Comparison of ENCODE assay signal across 19 cellular contexts in genomic region chr15:72690938-72691337, GRCh38. TPM values are rescaled to one million over a fixed set of nuclear protein-coding genes. Genes with fewer than 3 reads are reported as not detected.
DNase-seq lines count a peak whose midpoint lies in the region; ATAC-seq and TF ChIP-seq lines count a peak whose summit lies in the region.
"Had no signal": no experiment of that assay in that cellular context is flagged by ENCODE, and none has a peak within 500 bp of the region (broad histone marks: within the 10 kb centered on the region; RNA-seq: fewer than 3 reads in every experiment).

No MANE protein-coding gene starts in this region.

- CTCF ChIA-PET in Panc1 (lab: Charles Lee), result no interaction called here

- H3K36me3 ChIP-seq in Panc1 (ENCODE audit: control insufficient read depth, insufficient read depth, low read length) (no peaks in the 10 kb centered on the region; the same call in 1 of the 2 replicates), thyroid gland (no peaks in the 10 kb centered on the region), breast epithelium (no peaks in the 10 kb centered on the region)
- H3K36me3 ChIP-seq: HAP-1 had no signal

- BruUV-seq in Panc1 (replicated peaks; lab: Mats Ljungman, UMichigan), result TSS peak; percentile 13

- H3K4me1 ChIP-seq in Panc1 (ENCODE audit: control insufficient read depth, insufficient read depth, low read length), result no peaks in the 10 kb centered on the region; the same call in 1 of the 2 replicates
- H3K4me1 ChIP-seq in thyroid gland, result peaks cover 6 to 9% of the 10 kb centered on the region in 2 donors
- no peaks in the 10 kb centered on the region for H3K4me1 ChIP-seq in breast epithelium

- ATAC-seq in Panc1 (no peak), GM21717 (IDR thresholded peaks at IDR 0.05; ENCODE audit: unreplicated experiment) (no peak), GM19395 (IDR thresholded peaks at IDR 0.05; ENCODE audit: unreplicated experiment) (no peak)
- ATAC-seq: CD8-positive, alpha-beta T cell had no signal

- H3K4me3 ChIP-seq in Panc1 (ENCODE audit: low read depth in 2 of 2, low read length in 2 of 2), result no peak overlapping the region
- no peak overlapping the region for H3K4me3 ChIP-seq in thyroid gland (replicated peaks in 1 of 3)
- no peak overlapping the region for H3K4me3 ChIP-seq in breast epithelium
- H3K4me3 ChIP-seq: BLaER1 treated with 17β-estradiol and CSF1 and Interleukin-3, amounts not matched to agents 10 nM and 100 nM; HAP-1 had no signal

- intact Hi-C loops in Panc1 (cut with micrococcal nuclease; ENCODE audit: unreplicated experiment) (no loop called here), thyroid gland (cut with DNase I) (no loop called here), breast epithelium (cut with DNase I; ENCODE audit: low total_unique reads) (no loop called here)

- WGBS in thyroid gland, 2 donors, result 33 to 50% methylated on average over 5 of the region's 5 CpGs

- H3K27me3 ChIP-seq in Panc1 (ENCODE audit: control insufficient read depth, insufficient read depth, low read length), result no peaks in the 10 kb centered on the region
- H3K27me3 ChIP-seq in thyroid gland, result no peaks in the 10 kb centered on the region
- H3K27me3 ChIP-seq in breast epithelium, result no peaks in the 10 kb centered on the region
- H3K27me3 ChIP-seq: BLaER1 treated with 17β-estradiol and CSF1 and Interleukin-3, amounts not matched to agents 10 nM and 100 nM had no signal

- H3K9me3 ChIP-seq in Panc1 (ENCODE audit: control insufficient read depth, insufficient read depth, low read depth, low read length), result no peaks in the 10 kb centered on the region
- H3K9me3 ChIP-seq in thyroid gland, result no peaks in the 10 kb centered on the region
- no peaks in the 10 kb centered on the region for H3K9me3 ChIP-seq in breast epithelium
- H3K9me3 ChIP-seq: HAP-1 had no signal

- TF ChIP-seq CTCF in Panc1 (IDR thresholded peaks at IDR 0.05), result no peak
- TF ChIP-seq CTCF in thyroid gland (IDR thresholded peaks at IDR 0.05), result no peak
- TF ChIP-seq CTCF in breast epithelium (IDR thresholded peaks at IDR 0.05), result no peak

- DNase-seq in NCI-H510A treated with DMSO at 0.1 percent for 48 hours (lab: John Stamatoyannopoulos, UW) (peak; percentile 37), NCI-H510A (lab: John Stamatoyannopoulos, UW) (no peak), NCI-H526 (lab: John Stamatoyannopoulos, UW) (peak; percentile 33 to 40), Panc1 (ENCODE audit: low read depth, low spot score) (no peak), thyroid gland (peak; percentile 12 to 17), breast epithelium (ENCODE audit: low spot score in 2 of 2) (no peak)
- DNase-seq: 8988T; Calu3; CD8-positive, alpha-beta T cell; GDM1; KG1 had no signal

- H3K27ac ChIP-seq in Panc1 (ENCODE audit: low read length) (no peak overlapping the region), thyroid gland (no peak overlapping the region), breast epithelium (no peak overlapping the region)
- H3K27ac ChIP-seq: BLaER1 treated with 17β-estradiol and CSF1 and Interleukin-3, amounts not matched to agents 10 nM and 100 nM had no signal

- POLR2A ChIA-PET in Panc1 (lab: Charles Lee), result no interaction called here

- in situ Hi-C loops in Panc1 (cut with HindIII; ENCODE audit: low pct_unique_long_range_greater_than_20kb, low sequenced_read_pairs), result no loop called here

- TF ChIP-seq POLR2A in thyroid gland (IDR thresholded peaks at IDR 0.05) (no peak), breast epithelium (IDR thresholded peaks at IDR 0.05) (no peak)

RNA-seq across cellular contexts. Expression of gene BBS4, which starts 4.9 kb away (rescaled TPM):
- 17.9 TPM for total RNA-seq in Panc1 (2021; ENCODE audit: unreplicated experiment)
- 13.9 TPM for polyA plus RNA-seq in Panc1 (2012; ENCODE audit: insufficient read length)
- total RNA-seq in thyroid gland, result 10 to 100 TPM; 33.7 to 54.4 (median 48.0) TPM
- 10 to 100 TPM; 18.9 to 74.9 (median 51.1) TPM for total RNA-seq in breast epithelium

RNA-seq across cellular contexts. Expression of gene HIGD2B, which starts 5.0 kb away (rescaled TPM):
- total RNA-seq in Panc1 (2021; ENCODE audit: unreplicated experiment), result 0.21 TPM
- not detected for polyA plus RNA-seq in Panc1 (2012; ENCODE audit: insufficient read length)
- total RNA-seq in thyroid gland, result under 1 TPM in 1 of 4 donors, not detected in 3; 0.33 TPM
- total RNA-seq in breast epithelium, result not detected
- total RNA-seq: A673, Calu3, Daoy, H4 had no signal
- polyA plus RNA-seq: AG04450 had no signal

RNA-seq across cellular contexts. Expression of gene GOLGA6B, which starts 36.4 kb away (rescaled TPM):
- total RNA-seq in Panc1 (2021; ENCODE audit: unreplicated experiment) (not detected), thyroid gland (under 1 TPM in 1 of 4 donors, not detected in 3; 0.27 TPM), breast epithelium (not detected)
- not detected for polyA plus RNA-seq in Panc1 (2012; ENCODE audit: insufficient read length)
- total RNA-seq: A673; Calu3; CD8-positive, alpha-beta T cell; Daoy; H4 had no signal
- polyA plus RNA-seq: AG04450 had no signal

Comparison
In these comparisons a context has a peak if more than half of its experiments do, and no peak if none do; other contexts are left out.
1. DNase-seq: peak in NCI-H510A treated with DMSO at 0.1 percent for 48 hours (single experiment), NCI-H526 (2 of 2) and thyroid gland (2 of 2); none in NCI-H510A (single experiment), Panc1 (single experiment) and breast epithelium (0 of 2).